In genomic region chr16:68909099-68909733, GRCh38 we compare ENCODE assay signal across 16 cellular contexts.
A peak's percentile ranks its signal among the peaks of the same experiment; 100 is the strongest.
DNase-seq lines count a peak whose midpoint lies in the region; ATAC-seq, FAIRE-seq and TF ChIP-seq lines count a peak whose summit lies in the region.
"Had no signal": no experiment of that assay in that cellular context is flagged by ENCODE, and none has a peak within 500 bp of the region (broad histone marks: within the 10 kb centered on the region; RNA-seq: fewer than 3 reads in every experiment).

No MANE protein-coding gene starts in this region.

- no peak overlapping the region for H3K4me2 ChIP-seq in GM23338

- peaks cover 11% of the 10 kb centered on the region for H3K4me1 Mint-ChIP-seq in GM23338
- no peaks in the 10 kb centered on the region for H3K4me1 Mint-ChIP-seq in stimulated activated naive CD8-positive, alpha-beta T cell treated with anti-CD3 and anti-CD28 coated beads, Interleukin-15, amount 100 ng/mL, for 72 hours

- no peaks in the 10 kb centered on the region for H3K79me2 ChIP-seq in GM23338 (replicated peaks; ENCODE audit: insufficient read depth)

- H3K4me3 ChIP-seq in GM23338 (no peak overlapping the region), body of pancreas (no peak overlapping the region), lower lobe of right lung (no peak overlapping the region), testis (no peak overlapping the region)
- H3K4me3 ChIP-seq: SJCRH30 had no signal

- H3K27me3 ChIP-seq in GM23338 (ENCODE audit: insufficient read depth) (no peaks in the 10 kb centered on the region), body of pancreas (no peaks in the 10 kb centered on the region), lower lobe of right lung (ENCODE audit: low read depth) (no peaks in the 10 kb centered on the region), testis (no peaks in the 10 kb centered on the region)
- H3K27me3 ChIP-seq: SJCRH30 had no signal

- no peaks in the 10 kb centered on the region; the same call in 1 of the 2 replicates for H3F3A ChIP-seq in GM23338 (replicated peaks; ENCODE audit: low read depth)

- H3K36me3 ChIP-seq in GM23338 (ENCODE audit: insufficient read depth) = no peaks in the 10 kb centered on the region
- no peaks in the 10 kb centered on the region for H3K36me3 ChIP-seq in body of pancreas (replicated peaks in 1 of 2; ENCODE audit: insufficient read depth in 1 of 2, low read depth in 2 of 2)
- peaks cover 35% of the 10 kb centered on the region for H3K36me3 ChIP-seq in lower lobe of right lung
- no peaks in the 10 kb centered on the region for H3K36me3 ChIP-seq in testis (ENCODE audit: low read depth, missing control alignments)
- H3K36me3 ChIP-seq: SJCRH30 had no signal

- no peak overlapping the region for H3K4me3 Mint-ChIP-seq in GM23338
- no peak overlapping the region for H3K4me3 Mint-ChIP-seq in stimulated activated naive CD8-positive, alpha-beta T cell treated with anti-CD3 and anti-CD28 coated beads, Interleukin-15, amount 100 ng/mL, for 72 hours
- H3K4me3 Mint-ChIP-seq: CD8-positive, alpha-beta T cell; HFFc6 had no signal

- no peak for FAIRE-seq in urothelium cell line (lab: Jason Lieb, UNC)
- FAIRE-seq: GM12891, GM18507 had no signal

- H4K20me1 ChIP-seq in GM23338 (replicated peaks; ENCODE audit: insufficient read depth) = no peaks in the 10 kb centered on the region; the same call in none of the 2 replicates

- ATAC-seq in GM23338 (no peak), body of pancreas (peak; percentile 41), lower lobe of right lung (peak; percentile 11 to 55)
- no peak for ATAC-seq in stimulated activated naive CD8-positive, alpha-beta T cell treated with anti-CD3 and anti-CD28 coated beads, Interleukin-15, amount 100 ng/mL, for 72 hours
- ATAC-seq: CD8-positive, alpha-beta T cell had no signal

- no peak overlapping the region for H3K27ac Mint-ChIP-seq in GM23338
- H3K27ac Mint-ChIP-seq in stimulated activated naive CD8-positive, alpha-beta T cell treated with anti-CD3 and anti-CD28 coated beads, Interleukin-15, amount 100 ng/mL, for 72 hours = peak overlapping the region in 1 of 2 donors; percentile 15
- H3K27ac Mint-ChIP-seq: CD8-positive, alpha-beta T cell; HFFc6 had no signal

- H3K27ac ChIP-seq in GM23338 (ENCODE audit: low read depth) (peak overlapping the region; percentile 56; the same call in 1 of the 2 replicates), body of pancreas (peak overlapping the region; percentile 25 to 73 (median 50)), lower lobe of right lung (no peak overlapping the region), testis (no peak overlapping the region)
- H3K27ac ChIP-seq: SJCRH30 had no signal

- TF ChIP-seq POLR2A in body of pancreas (IDR thresholded peaks at IDR 0.05) (no peak), testis (IDR thresholded peaks at IDR 0.05) (no peak)

- H3K9me3 ChIP-seq in body of pancreas = no peaks in the 10 kb centered on the region
- no peaks in the 10 kb centered on the region for H3K9me3 ChIP-seq in lower lobe of right lung
- H3K9me3 ChIP-seq in testis = no peaks in the 10 kb centered on the region
- H3K9me3 ChIP-seq: SJCRH30 had no signal

- WGBS in body of pancreas, 2 donors = 43 to 45% methylated on average over 8 of the region's 8 CpGs
- 62 to 71% methylated on average over 8 of the region's 8 CpGs for WGBS in testis, 2 donors

- no peak for DNase-seq in GM23338 (ENCODE audit: low spot score)
- DNase-seq in body of pancreas = no peak
- no peak for DNase-seq in lower lobe of right lung
- peak; percentile 61 for DNase-seq in testis
- DNase-seq in dedifferentiated amniotic fluid mesenchymal stem cell (ENCODE audit: extremely low spot score) = no peak
- no peak for DNase-seq in DMS79 (lab: John Stamatoyannopoulos, UW)
- DNase-seq in stimulated activated naive CD8-positive, alpha-beta T cell treated with anti-CD3 and anti-CD28 coated beads, Interleukin-15, amount 100 ng/mL, for 72 hours = no peak
- no peak for DNase-seq in urothelium cell line (ENCODE audit: low spot score)
- DNase-seq: CD8-positive, alpha-beta T cell; GF-D8; HFFc6; OCI-M1; RPMI8226 had no signal

- TF ChIP-seq CTCF in GM23338 (conservative IDR thresholded peaks at IDR 0.05; ENCODE audit: low read depth in 2 of 2) (no peak), body of pancreas (IDR thresholded peaks at IDR 0.05) (no peak), lower lobe of right lung (IDR thresholded peaks at IDR 0.05) (no peak), testis (IDR thresholded peaks at IDR 0.05) (no peak)

- H3K36me3 Mint-ChIP-seq in GM23338 (ENCODE audit: low read depth) = peaks cover 2% of the 10 kb centered on the region; the same call in 1 of the 3 replicates

- no peaks in the 10 kb centered on the region for H3K9me2 ChIP-seq in GM23338 (ENCODE audit: insufficient read depth)

- no peak overlapping the region for H2AFZ ChIP-seq in GM23338

- H3K27me3 Mint-ChIP-seq in GM23338 (ENCODE audit: insufficient read depth, low read depth, poor library complexity) = no peaks in the 10 kb centered on the region
- H3K27me3 Mint-ChIP-seq in stimulated activated naive CD8-positive, alpha-beta T cell treated with anti-CD3 and anti-CD28 coated beads, Interleukin-15, amount 100 ng/mL, for 72 hours = no peaks in the 10 kb centered on the region

- intact Hi-C loops in body of pancreas (cut with DNase I) (no loop called here), lower lobe of right lung (cut with DNase I) (no loop called here), testis (cut with DNase I; ENCODE audit: low total_unique reads) (no loop called here)

- H3K9me3 Mint-ChIP-seq in GM23338 = no peaks in the 10 kb centered on the region
- H3K9me3 Mint-ChIP-seq in stimulated activated naive CD8-positive, alpha-beta T cell treated with anti-CD3 and anti-CD28 coated beads, Interleukin-15, amount 100 ng/mL, for 72 hours = no peaks in the 10 kb centered on the region
- H3K9me3 Mint-ChIP-seq: CD8-positive, alpha-beta T cell; HFFc6 had no signal

- peaks cover 10% of the 10 kb centered on the region for H3K4me1 ChIP-seq in GM23338 (ENCODE audit: insufficient read depth)
- H3K4me1 ChIP-seq in body of pancreas = peaks cover 34% of the 10 kb centered on the region
- no peaks in the 10 kb centered on the region for H3K4me1 ChIP-seq in lower lobe of right lung
- peaks cover 8% of the 10 kb centered on the region for H3K4me1 ChIP-seq in testis
- H3K4me1 ChIP-seq: SJCRH30 had no signal

TF ChIP-seq in GM23338, 12 proteins besides CTCF, POLR2A, EP300 and RAD21 (continues in another document):
- no peak for TF ChIP-seq NANOG (IDR thresholded peaks at IDR 0.05; ENCODE audit: borderline replicate concordance)
- no peak for TF ChIP-seq ETS1 (IDR thresholded peaks at IDR 0.05)
- TF ChIP-seq JUNB (IDR thresholded peaks at IDR 0.05; ENCODE audit: unreplicated experiment) = no peak
- TF ChIP-seq STAT1 (IDR thresholded peaks at IDR 0.05; ENCODE audit: unreplicated experiment) = no peak
- TF ChIP-seq EZH2phosphoT487 (IDR thresholded peaks at IDR 0.05; ENCODE audit: unreplicated experiment) = no peak
- TF ChIP-seq POLR2AphosphoS5 (IDR thresholded peaks at IDR 0.05; ENCODE audit: low read depth) = no peak
- no peak for TF ChIP-seq ZNF331 (CRISPR knock-in tag; IDR thresholded peaks at IDR 0.05; ENCODE audit: low read depth)
- no peak for TF ChIP-seq REST (IDR thresholded peaks at IDR 0.05; ENCODE audit: unreplicated experiment)

Comparison
In these comparisons a context has a peak if more than half of its experiments do, and no peak if none do; other contexts are left out.
1. ATAC-seq: peak in body of pancreas (single experiment) and lower lobe of right lung (2 of 2); none in GM23338 (single experiment) and stimulated activated naive CD8-positive, alpha-beta T cell treated with anti-CD3 and anti-CD28 coated beads, Interleukin-15, amount 100 ng/mL, for 72 hours (single experiment).
2. H3K27ac ChIP-seq: peak in GM23338 (single experiment) and body of pancreas (4 of 4); none in lower lobe of right lung (single experiment) and testis (0 of 2).